7 cellular contexts compared by ENCODE assay signal in the genomic region with DNA sequence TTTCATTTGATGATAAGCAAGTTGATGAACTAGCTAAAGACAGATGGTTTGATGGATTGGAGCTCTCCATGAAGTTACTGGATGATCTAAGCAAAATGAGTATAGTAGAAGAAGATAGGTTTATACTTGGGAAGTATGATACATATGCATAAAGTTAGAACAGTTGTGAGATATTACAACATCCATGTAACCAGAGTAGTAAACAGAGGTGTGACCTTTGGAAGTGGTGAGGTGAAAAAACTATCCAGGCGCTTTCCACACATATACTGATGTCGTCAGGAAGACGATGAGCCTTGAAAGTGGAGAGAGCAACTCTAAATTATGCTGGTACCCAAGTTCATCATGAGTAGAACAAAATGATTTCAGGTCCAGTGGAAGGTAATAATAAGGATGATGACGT.
"Had no signal": no experiment of that assay in that cellular context is flagged by ENCODE, and none has a peak within 500 bp of the region (broad histone marks: within the 10 kb centered on the region; RNA-seq: fewer than 3 reads in every experiment).

No MANE protein-coding gene starts in this region.

- H3K27ac ChIP-seq: HL-60 had no signal

- H3K4me3 ChIP-seq: GM23338 had no signal

- DNase-seq: H9, HCEC 1CT, KBM-7 had no signal

- FAIRE-seq: H1, H54 had no signal

- ATAC-seq: GM23338 had no signal

- H2AFZ ChIP-seq: GM23338 had no signal

- H3K4me2 ChIP-seq: GM23338 had no signal
